Comparison of ENCODE assay signal across 1 cellular context in genomic region chr17:45585037-45585437, GRCh38.
TF ChIP-seq lines count a peak whose summit lies in the region.

No MANE protein-coding gene starts in this region.

TF ChIP-seq in HepG2, 621 proteins besides CTCF, POLR2A, EP300 and RAD21 (continued from another document and continues in another):
- TF ChIP-seq ZNF281 (CRISPR knock-in tag; IDR thresholded peaks at IDR 0.05; ENCODE audit: borderline replicate concordance) (peak; percentile 34; the same call in 1 of the 2 replicates), USF2 (IDR thresholded peaks at IDR 0.05; ENCODE audit: low read depth, low read length) (peak; percentile 80), USF2 (CRISPR knock-in tag; IDR thresholded peaks at IDR 0.05; ENCODE audit: borderline replicate concordance) (peak; percentile 83; the same call in 1 of the 2 replicates), FOSL2 (CRISPR knock-in tag; IDR thresholded peaks at IDR 0.05) (peak; percentile 52; the same call in 1 of the 2 replicates), ZNF556 (CRISPR knock-in tag; IDR thresholded peaks at IDR 0.05; ENCODE audit: borderline replicate concordance) (0 out of 2 replicates have a peak, but pooled peaks have one; percentile 61), RXRA (CRISPR knock-in tag; IDR thresholded peaks at IDR 0.05) (0 out of 2 replicates have a peak, but pooled peaks have one; percentile 22), ZSCAN29 (CRISPR knock-in tag; conservative IDR thresholded peaks at IDR 0.05) (peak; percentile 61; the same call in 1 of the 2 replicates), DMAP1 (CRISPR knock-in tag; IDR thresholded peaks at IDR 0.05) (peak; percentile 57), CBX5 (CRISPR knock-in tag; IDR thresholded peaks at IDR 0.05; ENCODE audit: borderline replicate concordance) (peak; percentile 85), ZNF768 (CRISPR knock-in tag; IDR thresholded peaks at IDR 0.05) (peak; percentile 60; the same call in 1 of the 2 replicates), JARID2 (CRISPR knock-in tag; IDR thresholded peaks at IDR 0.05; ENCODE audit: insufficient replicate concordance) (peak; percentile 53), PATZ1 (CRISPR knock-in tag; IDR thresholded peaks at IDR 0.05) (peak; percentile 92), ZNF773 (CRISPR knock-in tag; IDR thresholded peaks at IDR 0.05; ENCODE audit: borderline replicate concordance) (0 out of 2 replicates have a peak, but pooled peaks have one; percentile 26), THRA (CRISPR knock-in tag; IDR thresholded peaks at IDR 0.05; ENCODE audit: borderline replicate concordance) (peak; percentile 34; the same call in 1 of the 2 replicates), ZXDC (CRISPR knock-in tag; IDR thresholded peaks at IDR 0.05) (peak; percentile 57; the same call in 1 of the 2 replicates), FOXP4 (CRISPR knock-in tag; IDR thresholded peaks at IDR 0.05) (peak; percentile 41; the same call in 1 of the 2 replicates), TAF1 (CRISPR knock-in tag; IDR thresholded peaks at IDR 0.05) (peak; percentile 88), RFXAP (CRISPR knock-in tag; IDR thresholded peaks at IDR 0.05; ENCODE audit: borderline replicate concordance) (peak; percentile 73; the same call in 1 of the 2 replicates), NFAT5 (CRISPR knock-in tag; IDR thresholded peaks at IDR 0.05) (peak; percentile 69; the same call in 1 of the 2 replicates), RBM39 (IDR thresholded peaks at IDR 0.05; ENCODE audit: low read depth, low read length, poor library complexity, severe bottlenecking) (peak; percentile 11), ZNF275 (CRISPR knock-in tag; IDR thresholded peaks at IDR 0.05; ENCODE audit: borderline replicate concordance) (peak; percentile 66; the same call in 1 of the 2 replicates), ZFYVE20 (CRISPR knock-in tag; IDR thresholded peaks at IDR 0.05; ENCODE audit: borderline replicate concordance, low read depth) (0 out of 2 replicates have a peak, but pooled peaks have one; percentile 61), FOXO4 (CRISPR knock-in tag; conservative IDR thresholded peaks at IDR 0.05) (peak; percentile 76; the same call in 1 of the 2 replicates), KDM2A (CRISPR knock-in tag; IDR thresholded peaks at IDR 0.05; ENCODE audit: borderline replicate concordance, low read depth) (peak; percentile 92), PBX3 (CRISPR knock-in tag; IDR thresholded peaks at IDR 0.05; ENCODE audit: borderline replicate concordance) (peak; percentile 27; the same call in 1 of the 2 replicates), MXD1 (CRISPR knock-in tag; IDR thresholded peaks at IDR 0.05) (peak; percentile 55; the same call in 1 of the 2 replicates)
